In genomic region chr19:39502640-39503417, GRCh38 we compare ENCODE assay signal across 1 cellular context.
TF ChIP-seq lines count a peak whose summit lies in the region.

No MANE protein-coding gene starts in this region.

TF ChIP-seq in HepG2, 621 proteins besides CTCF, POLR2A, EP300 and RAD21 (continued from another document and continues in another):
- TF ChIP-seq, protein P1, sequence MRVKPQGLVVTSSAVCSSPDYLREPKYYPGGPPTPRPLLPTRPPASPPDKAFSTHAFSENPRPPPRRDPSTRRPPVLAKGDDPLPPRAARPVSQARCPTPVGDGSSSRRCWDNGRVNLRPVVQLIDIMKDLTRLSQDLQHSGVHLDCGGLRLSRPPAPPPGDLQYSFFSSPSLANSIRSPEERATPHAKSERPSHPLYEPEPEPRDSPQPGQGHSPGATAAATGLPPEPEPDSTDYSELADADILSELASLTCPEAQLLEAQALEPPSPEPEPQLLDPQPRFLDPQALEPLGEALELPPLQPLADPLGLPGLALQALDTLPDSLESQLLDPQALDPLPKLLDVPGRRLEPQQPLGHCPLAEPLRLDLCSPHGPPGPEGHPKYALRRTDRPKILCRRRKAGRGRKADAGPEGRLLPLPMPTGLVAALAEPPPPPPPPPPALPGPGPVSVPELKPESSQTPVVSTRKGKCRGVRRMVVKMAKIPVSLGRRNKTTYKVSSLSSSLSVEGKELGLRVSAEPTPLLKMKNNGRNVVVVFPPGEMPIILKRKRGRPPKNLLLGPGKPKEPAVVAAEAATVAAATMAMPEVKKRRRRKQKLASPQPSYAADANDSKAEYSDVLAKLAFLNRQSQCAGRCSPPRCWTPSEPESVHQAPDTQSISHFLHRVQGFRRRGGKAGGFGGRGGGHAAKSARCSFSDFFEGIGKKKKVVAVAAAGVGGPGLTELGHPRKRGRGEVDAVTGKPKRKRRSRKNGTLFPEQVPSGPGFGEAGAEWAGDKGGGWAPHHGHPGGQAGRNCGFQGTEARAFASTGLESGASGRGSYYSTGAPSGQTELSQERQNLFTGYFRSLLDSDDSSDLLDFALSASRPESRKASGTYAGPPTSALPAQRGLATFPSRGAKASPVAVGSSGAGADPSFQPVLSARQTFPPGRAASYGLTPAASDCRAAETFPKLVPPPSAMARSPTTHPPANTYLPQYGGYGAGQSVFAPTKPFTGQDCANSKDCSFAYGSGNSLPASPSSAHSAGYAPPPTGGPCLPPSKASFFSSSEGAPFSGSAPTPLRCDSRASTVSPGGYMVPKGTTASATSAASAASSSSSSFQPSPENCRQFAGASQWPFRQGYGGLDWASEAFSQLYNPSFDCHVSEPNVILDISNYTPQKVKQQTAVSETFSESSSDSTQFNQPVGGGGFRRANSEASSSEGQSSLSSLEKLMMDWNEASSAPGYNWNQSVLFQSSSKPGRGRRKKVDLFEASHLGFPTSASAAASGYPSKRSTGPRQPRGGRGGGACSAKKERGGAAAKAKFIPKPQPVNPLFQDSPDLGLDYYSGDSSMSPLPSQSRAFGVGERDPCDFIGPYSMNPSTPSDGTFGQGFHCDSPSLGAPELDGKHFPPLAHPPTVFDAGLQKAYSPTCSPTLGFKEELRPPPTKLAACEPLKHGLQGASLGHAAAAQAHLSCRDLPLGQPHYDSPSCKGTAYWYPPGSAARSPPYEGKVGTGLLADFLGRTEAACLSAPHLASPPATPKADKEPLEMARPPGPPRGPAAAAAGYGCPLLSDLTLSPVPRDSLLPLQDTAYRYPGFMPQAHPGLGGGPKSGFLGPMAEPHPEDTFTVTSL (CRISPR knock-in tag; IDR thresholded peaks at IDR 0.05; ENCODE audit: borderline replicate concordance) = peak; percentile 18; the same call in 1 of the 2 replicates
- TF ChIP-seq ZFP37 (CRISPR knock-in tag; IDR thresholded peaks at IDR 0.05; ENCODE audit: borderline replicate concordance) (peak; percentile 76; the same call in 1 of the 2 replicates), ZNF691 (CRISPR knock-in tag; IDR thresholded peaks at IDR 0.05; ENCODE audit: borderline replicate concordance, low read depth) (peak; percentile 94; the same call in 1 of the 2 replicates), CHCHD3 (CRISPR knock-in tag; IDR thresholded peaks at IDR 0.05) (peak; percentile 99), ZNF275 (CRISPR knock-in tag; IDR thresholded peaks at IDR 0.05; ENCODE audit: borderline replicate concordance) (peak; percentile 93; the same call in 1 of the 2 replicates), KLF9 (CRISPR knock-in tag; IDR thresholded peaks at IDR 0.05; ENCODE audit: low read depth) (0 out of 2 replicates have a peak, but pooled peaks have one; percentile 42), KDM4B (CRISPR knock-in tag; IDR thresholded peaks at IDR 0.05) (no peak), PPARG (CRISPR knock-in tag; conservative IDR thresholded peaks at IDR 0.05) (peak; percentile 51), MYC (CRISPR knock-in tag; IDR thresholded peaks at IDR 0.05; ENCODE audit: borderline replicate concordance) (peak; percentile 86), ATF5 (CRISPR knock-in tag; IDR thresholded peaks at IDR 0.05; ENCODE audit: low read depth) (peak; percentile 94; the same call in 1 of the 2 replicates), THAP7 (CRISPR knock-in tag; IDR thresholded peaks at IDR 0.05) (peak; percentile 97), KMT2A (CRISPR knock-in tag; IDR thresholded peaks at IDR 0.05) (0 out of 2 replicates have a peak, but pooled peaks have one; percentile 50), ZNF274 (CRISPR knock-in tag; IDR thresholded peaks at IDR 0.05) (peak; percentile 99), KIAA2018 (CRISPR knock-in tag; IDR thresholded peaks at IDR 0.05; ENCODE audit: borderline replicate concordance) (no peak), ZNF138 (CRISPR knock-in tag; IDR thresholded peaks at IDR 0.05; ENCODE audit: low read depth) (peak; percentile 91; the same call in 1 of the 2 replicates), SPEN (CRISPR knock-in tag; IDR thresholded peaks at IDR 0.05; ENCODE audit: low read depth) (peak; percentile 91), MLX (CRISPR knock-in tag; IDR thresholded peaks at IDR 0.05) (peak; percentile 46; the same call in 1 of the 2 replicates), ZNF569 (CRISPR knock-in tag; IDR thresholded peaks at IDR 0.05; ENCODE audit: borderline replicate concordance) (peak; percentile 44; the same call in 1 of the 2 replicates), ZNF619 (CRISPR knock-in tag; IDR thresholded peaks at IDR 0.05) (no peak), HNRNPUL1 (IDR thresholded peaks at IDR 0.05; ENCODE audit: low read depth, low read length) (no peak), SMYD3 (CRISPR knock-in tag; IDR thresholded peaks at IDR 0.05) (peak; percentile 98), LCORL (IDR thresholded peaks at IDR 0.05) (no peak), LCORL (CRISPR knock-in tag; IDR thresholded peaks at IDR 0.05) (0 out of 2 replicates have a peak, but pooled peaks have one; percentile 23), HBP1 (CRISPR knock-in tag; IDR thresholded peaks at IDR 0.05; ENCODE audit: low read depth) (no peak), CBX5 (CRISPR knock-in tag; IDR thresholded peaks at IDR 0.05; ENCODE audit: borderline replicate concordance) (peak; percentile 86), MAFK (conservative IDR thresholded peaks at IDR 0.05 in 1 of 2, IDR thresholded peaks at IDR 0.05 in 1 of 2; ENCODE audit: low read length in 2 of 2) (no peak), ZNF710 (CRISPR knock-in tag; IDR thresholded peaks at IDR 0.05; ENCODE audit: borderline replicate concordance) (0 out of 2 replicates have a peak, but pooled peaks have one; percentile 38), MEF2D (CRISPR knock-in tag; IDR thresholded peaks at IDR 0.05) (0 out of 2 replicates have a peak, but pooled peaks have one; percentile 59)
- TF ChIP-seq, protein P2, sequence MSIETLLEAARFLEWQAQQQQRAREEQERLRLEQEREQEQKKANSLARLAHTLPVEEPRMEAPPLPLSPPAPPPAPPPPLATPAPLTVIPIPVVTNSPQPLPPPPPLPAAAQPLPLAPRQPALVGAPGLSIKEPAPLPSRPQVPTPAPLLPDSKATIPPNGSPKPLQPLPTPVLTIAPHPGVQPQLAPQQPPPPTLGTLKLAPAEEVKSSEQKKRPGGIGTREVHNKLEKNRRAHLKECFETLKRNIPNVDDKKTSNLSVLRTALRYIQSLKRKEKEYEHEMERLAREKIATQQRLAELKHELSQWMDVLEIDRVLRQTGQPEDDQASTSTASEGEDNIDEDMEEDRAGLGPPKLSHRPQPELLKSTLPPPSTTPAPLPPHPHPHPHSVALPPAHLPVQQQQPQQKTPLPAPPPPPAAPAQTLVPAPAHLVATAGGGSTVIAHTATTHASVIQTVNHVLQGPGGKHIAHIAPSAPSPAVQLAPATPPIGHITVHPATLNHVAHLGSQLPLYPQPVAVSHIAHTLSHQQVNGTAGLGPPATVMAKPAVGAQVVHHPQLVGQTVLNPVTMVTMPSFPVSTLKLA (IDR thresholded peaks at IDR 0.05) = no peak
